Comparison of ENCODE assay signal across 9 cellular contexts in the genomic region with DNA sequence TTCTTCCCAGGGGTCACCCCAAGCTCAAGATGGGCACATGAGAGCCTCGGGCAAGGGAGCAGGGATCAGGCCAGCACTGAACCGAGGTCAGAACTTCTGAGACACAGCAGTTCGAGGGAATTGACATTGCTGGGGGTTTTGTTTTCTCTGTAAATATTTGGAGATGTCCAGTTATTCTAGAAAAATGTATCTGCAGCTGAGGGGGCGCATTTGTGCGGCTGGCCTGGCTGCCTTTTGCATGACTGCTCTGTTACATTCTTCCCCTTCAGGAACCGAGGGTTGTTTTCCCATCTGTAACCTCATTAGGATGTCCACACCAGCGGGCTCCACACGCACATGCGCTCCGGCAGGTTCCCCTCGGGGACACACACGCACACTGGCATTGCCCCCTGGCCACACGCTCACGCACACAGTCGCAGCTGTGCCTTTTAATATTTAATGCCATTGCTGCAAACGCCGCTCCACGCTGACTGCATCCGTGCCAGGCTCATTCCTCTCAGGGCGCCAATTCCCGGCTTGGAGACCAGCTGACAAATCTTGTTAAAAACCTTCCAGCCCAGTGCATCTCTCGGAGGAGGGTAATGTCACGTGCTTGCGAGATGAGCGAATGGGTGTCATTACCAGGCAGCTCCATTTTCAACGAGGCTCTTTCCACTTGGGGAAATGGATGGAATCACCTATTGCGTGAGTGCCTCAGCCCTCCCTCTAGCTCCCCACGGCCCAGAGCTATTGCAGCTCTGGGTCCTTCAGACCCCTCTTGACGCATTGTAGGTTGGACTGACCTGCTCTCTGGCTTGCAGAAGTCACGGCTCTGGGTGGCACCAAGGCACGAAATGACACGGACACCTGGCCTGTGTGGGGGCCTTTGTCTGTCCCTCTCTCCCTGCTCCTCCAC. TPM values are rescaled to one million over a fixed set of nuclear protein-coding genes. Genes with fewer than 3 reads are reported as not detected.
A peak's percentile ranks its signal among the peaks of the same experiment; 100 is the strongest.
DNase-seq lines count a peak whose midpoint lies in the region; ATAC-seq and TF ChIP-seq lines count a peak whose summit lies in the region.
"Had no signal": no experiment of that assay in that cellular context is flagged by ENCODE, and none has a peak within 500 bp of the region (broad histone marks: within the 10 kb centered on the region; RNA-seq: fewer than 3 reads in every experiment).

No MANE protein-coding gene starts in this region.

- H3K27ac Mint-ChIP-seq in CD4-positive, CD25-positive, alpha-beta regulatory T cell: peak overlapping the region; percentile 83 to 95 (median 86)

- H2BK15ac ChIP-seq in mesenchymal stem cell (ENCODE audit: low read depth, poor library complexity, severe bottlenecking): no peak overlapping the region

- peak overlapping the region; percentile 97 for H2BK5ac ChIP-seq in mesenchymal stem cell (ENCODE audit: low read depth, low read length, poor library complexity, severe bottlenecking)

- peaks cover 83% of the 10 kb centered on the region for H3K4me1 ChIP-seq in CD4-positive, CD25-positive, alpha-beta regulatory T cell (ENCODE audit: control insufficient read depth, insufficient read depth, low read length, poor library complexity, severe bottlenecking)
- H3K4me1 ChIP-seq in mesenchymal stem cell (ENCODE audit: control insufficient read depth, insufficient read depth, low read depth, low read length) (peaks cover 55% of the 10 kb centered on the region), upper lobe of left lung (peaks cover 65 to 90% (median 83%) of the 10 kb centered on the region in 4 donors)

- peak overlapping the region in 3 of 4 donors; percentile 24 to 81 (median 68) for H3K4me3 Mint-ChIP-seq in CD4-positive, CD25-positive, alpha-beta regulatory T cell

- no peak for TF ChIP-seq POLR2A in upper lobe of left lung (IDR thresholded peaks at IDR 0.05)

- H3K23ac ChIP-seq in mesenchymal stem cell (ENCODE audit: low read length in 2 of 2): no peak overlapping the region

- H4K91ac ChIP-seq in mesenchymal stem cell (ENCODE audit: low read length): peak overlapping the region; percentile 87

- peak overlapping the region; percentile 64 for H3K27ac ChIP-seq in CD4-positive, CD25-positive, alpha-beta regulatory T cell (ENCODE audit: insufficient read depth, low read length, poor library complexity, severe bottlenecking)
- H3K27ac ChIP-seq in caudate nucleus (ENCODE audit: low read depth, low read length) (peak overlapping the region; percentile 88), mesenchymal stem cell (ENCODE audit: low read length, poor library complexity, severe bottlenecking) (peak overlapping the region; percentile 97), upper lobe of left lung (peak overlapping the region; percentile 77 to 89 (median 87))

- H3K9me3 ChIP-seq in CD4-positive, CD25-positive, alpha-beta regulatory T cell (ENCODE audit: control insufficient read depth in 2 of 2, low read length in 2 of 2): no peaks in the 10 kb centered on the region
- no peaks in the 10 kb centered on the region for H3K9me3 ChIP-seq in mesenchymal stem cell (ENCODE audit: control insufficient read depth, low read length)
- H3K9me3 ChIP-seq in upper lobe of left lung: no peaks in the 10 kb centered on the region

- H2AK5ac ChIP-seq in mesenchymal stem cell (ENCODE audit: low read length, severe bottlenecking): peak overlapping the region; percentile 95

- H3K4me1 Mint-ChIP-seq in CD4-positive, CD25-positive, alpha-beta regulatory T cell: peaks cover 18 to 100% (median 63%) of the 10 kb centered on the region in 4 donors

- peak overlapping the region in 1 of 2 experiments; percentile 88 for H3K14ac ChIP-seq in mesenchymal stem cell (ENCODE audit: low read length in 2 of 2)

- no peaks in the 10 kb centered on the region for H3K9me3 Mint-ChIP-seq in CD4-positive, CD25-positive, alpha-beta regulatory T cell

- peak overlapping the region; percentile 82 to 87 for H3K18ac ChIP-seq in mesenchymal stem cell (ENCODE audit: low read depth in 1 of 2, low read length in 2 of 2)

- H2BK12ac ChIP-seq in mesenchymal stem cell (ENCODE audit: low read length in 2 of 2): peak overlapping the region; percentile 93 to 98

- H3K27me3 Mint-ChIP-seq in CD4-positive, CD25-positive, alpha-beta regulatory T cell: no peaks in the 10 kb centered on the region

- no peaks in the 10 kb centered on the region for H3K79me1 ChIP-seq in mesenchymal stem cell (replicated peaks; ENCODE audit: low read length, poor library complexity, severe bottlenecking)

- H2BK120ac ChIP-seq in mesenchymal stem cell (ENCODE audit: low read depth, low read length): peak overlapping the region; percentile 65

- H4K8ac ChIP-seq in mesenchymal stem cell (ENCODE audit: low read length): peak overlapping the region; percentile 89

- H2AFZ ChIP-seq in mesenchymal stem cell (ENCODE audit: low read depth, low read length): no peak overlapping the region

- no peaks in the 10 kb centered on the region for H3K27me3 ChIP-seq in CD4-positive, CD25-positive, alpha-beta regulatory T cell (ENCODE audit: control insufficient read depth, insufficient read depth, low read length)
- H3K27me3 ChIP-seq in mesenchymal stem cell (ENCODE audit: control insufficient read depth in 1 of 2, insufficient read depth in 1 of 2, low read length in 2 of 2): no peaks in the 10 kb centered on the region
- H3K27me3 ChIP-seq in upper lobe of left lung: no peaks in the 10 kb centered on the region

- DNase-seq in CD4-positive, CD25-positive, alpha-beta regulatory T cell: no peak
- DNase-seq in NCI-H2171 (lab: John Stamatoyannopoulos, UW): peak; percentile 19
- peak in 10 of 61 donors; percentile 18 to 68 (median 30) for DNase-seq in caudate nucleus (lab: John Stamatoyannopoulos, UW)
- peak; percentile 93 for DNase-seq in mesenchymal stem cell
- DNase-seq in upper lobe of left lung: peak in 1 of 2 donors; percentile 79
- no peak for DNase-seq in SKM-1 (lab: John Stamatoyannopoulos, UW; ENCODE audit: unreplicated experiment)

- H3K36me3 Mint-ChIP-seq in CD4-positive, CD25-positive, alpha-beta regulatory T cell: peaks cover 36% of the 10 kb centered on the region

- WGBS in mesenchymal stem cell: 81% methylated on average over 31 of the region's 32 CpGs
- 70 to 80% methylated on average over 27 to 31 of the region's 32 CpGs for WGBS in upper lobe of left lung, 2 donors

- TF ChIP-seq CTCF in upper lobe of left lung (IDR thresholded peaks at IDR 0.05): no peak

- peaks cover 52% of the 10 kb centered on the region for H3K36me3 ChIP-seq in CD4-positive, CD25-positive, alpha-beta regulatory T cell (ENCODE audit: control insufficient read depth, insufficient read depth, low read length)
- H3K36me3 ChIP-seq in mesenchymal stem cell (ENCODE audit: control insufficient read depth in 1 of 2, insufficient read depth in 2 of 2, low read depth in 1 of 2, low read length in 2 of 2): peaks cover 3 to 9% of the 10 kb centered on the region in 2 experiments
- H3K36me3 ChIP-seq in upper lobe of left lung: no peaks in the 10 kb centered on the region

- no peak for TF ChIP-seq EP300 in upper lobe of left lung (IDR thresholded peaks at IDR 0.05)

- H3K4me2 ChIP-seq in mesenchymal stem cell (ENCODE audit: low read length, poor library complexity, severe bottlenecking): peak overlapping the region; percentile 53

- H3K4ac ChIP-seq in mesenchymal stem cell (ENCODE audit: low read depth in 1 of 2, low read length in 2 of 2): peak overlapping the region; percentile 52 to 90

- peak overlapping the region; percentile 94 for H3K9ac ChIP-seq in mesenchymal stem cell (ENCODE audit: low read length)

- H3K4me3 ChIP-seq in CD4-positive, CD25-positive, alpha-beta regulatory T cell (ENCODE audit: low read depth, low read length): no peak overlapping the region
- H3K4me3 ChIP-seq in mesenchymal stem cell (ENCODE audit: insufficient read depth in 1 of 2, low read depth in 1 of 2, low read length in 2 of 2): peak overlapping the region in 1 of 2 experiments; percentile 66
- H3K4me3 ChIP-seq in upper lobe of left lung: no peak overlapping the region

- ATAC-seq in CD4-positive, CD25-positive, alpha-beta regulatory T cell (ENCODE audit: low read depth in 2 of 2): no peak
- ATAC-seq in upper lobe of left lung (ENCODE audit: low FRiP score in 2 of 2): peak; percentile 13 to 37
- ATAC-seq in GM19452 (IDR thresholded peaks at IDR 0.05; ENCODE audit: unreplicated experiment): no peak
- ATAC-seq in esophagus mucosa: no peak

RNA-seq across cellular contexts. Expression of a gene that starts 13.2 kb away (rescaled TPM):
- 192 TPM for total RNA-seq in CD4-positive, CD25-positive, alpha-beta regulatory T cell
- polyA plus RNA-seq in CD4-positive, CD25-positive, alpha-beta regulatory T cell: 100 to 1,000 TPM; 351 to 828 (median 609) TPM
- polyA plus RNA-seq in mesenchymal stem cell (2013, experiment 1 of 2): 0.08 TPM
- 0.14 TPM for polyA plus RNA-seq in mesenchymal stem cell (2013, experiment 2 of 2)
- total RNA-seq in upper lobe of left lung: 1 to 10 TPM in 3 of 6 donors, under 1 TPM in 1, not detected in 2; 0.30 to 2.8 (median 1.4) TPM
- 0.48 TPM for total RNA-seq in esophagus mucosa
- total RNA-seq: glomerular endothelial cell had no signal

RNA-seq across cellular contexts. Expression of a gene that starts 50.7 kb away (rescaled TPM):
- total RNA-seq in CD4-positive, CD25-positive, alpha-beta regulatory T cell: 1.1 TPM
- polyA plus RNA-seq in CD4-positive, CD25-positive, alpha-beta regulatory T cell: under 1 TPM in 1 of 4 donors, not detected in 3; 0.16 TPM
- polyA plus RNA-seq in mesenchymal stem cell (2013, experiment 1 of 2): not detected
- polyA plus RNA-seq in mesenchymal stem cell (2013, experiment 2 of 2): 0.12 TPM
- total RNA-seq in upper lobe of left lung: 1 to 10 TPM in 4 of 6 donors, under 1 TPM in 1, not detected in 1; 0.54 to 5.1 (median 1.1) TPM
- 52.1 TPM for total RNA-seq in esophagus mucosa
- total RNA-seq: glomerular endothelial cell had no signal

Comparison
In these comparisons a context has a peak if more than half of its experiments do, and no peak if none do; other contexts are left out.
1. ATAC-seq: peak in upper lobe of left lung (2 of 2); none in CD4-positive, CD25-positive, alpha-beta regulatory T cell (0 of 2), GM19452 (single experiment) and esophagus mucosa (single experiment).
2. DNase-seq: peak in NCI-H2171 (single experiment) and mesenchymal stem cell (single experiment); none in CD4-positive, CD25-positive, alpha-beta regulatory T cell (0 of 3) and SKM-1 (single experiment).
3. RNA of a gene that starts 13.2 kb away (total RNA-seq): 192 TPM in CD4-positive, CD25-positive, alpha-beta regulatory T cell (single experiment); 0.30 to 2.8 TPM in upper lobe of left lung and 0.48 TPM in esophagus mucosa (single experiment); every median in the first group is over 10 times any median in the second.
4. Peak in every context shown above with its lines, with median percentiles within 50 percentile points of each other: H3K27ac ChIP-seq.